Comparison of ENCODE assay signal across 20 cellular contexts in the genomic region with DNA sequence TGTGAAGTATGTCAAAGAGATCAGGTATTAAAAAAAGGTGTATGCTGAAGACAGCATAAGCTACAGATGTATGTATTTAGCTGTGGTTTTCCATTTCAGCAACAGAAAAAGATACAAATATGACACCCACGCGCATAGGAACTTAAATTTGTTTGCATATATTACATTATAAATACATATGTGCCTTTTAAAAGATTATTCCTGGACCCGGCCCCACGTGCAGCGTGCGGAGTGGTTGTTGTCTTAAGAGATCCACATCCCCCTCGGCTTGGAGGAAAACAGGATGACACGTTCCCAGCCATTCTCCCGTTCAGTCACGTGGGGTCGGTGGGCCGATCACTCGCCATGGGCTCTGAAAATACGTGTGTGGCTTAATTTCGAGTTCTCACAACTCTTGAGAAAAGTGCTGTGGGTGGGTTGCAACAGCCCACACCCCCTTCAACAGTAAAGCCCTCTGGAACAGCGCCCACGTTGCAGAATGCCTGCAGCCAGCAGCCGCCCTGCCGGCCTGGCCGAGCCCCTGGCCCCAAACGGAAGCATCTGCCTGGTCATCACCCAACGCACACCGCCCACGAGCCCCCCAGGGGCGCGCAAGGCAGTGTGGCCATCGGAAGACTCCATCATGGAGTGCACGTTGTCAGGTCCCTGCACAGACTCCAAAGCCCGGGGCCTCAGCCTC. TPM values are rescaled to one million over a fixed set of nuclear protein-coding genes. Genes with fewer than 3 reads are reported as not detected.
DNase-seq lines count a peak whose midpoint lies in the region; ATAC-seq and TF ChIP-seq lines count a peak whose summit lies in the region.
"Had no signal": no experiment of that assay in that cellular context is flagged by ENCODE, and none has a peak within 500 bp of the region (broad histone marks: within the 10 kb centered on the region; RNA-seq: fewer than 3 reads in every experiment).

No MANE protein-coding gene starts in this region.

- H3K9me3 ChIP-seq in RWPE2 (ENCODE audit: severe bottlenecking), result no peaks in the 10 kb centered on the region
- no peaks in the 10 kb centered on the region for H3K9me3 ChIP-seq in upper lobe of left lung
- H3K9me3 ChIP-seq: BE2C, SJCRH30 had no signal

- H3K4me1 ChIP-seq in RWPE2 (ENCODE audit: insufficient read depth, poor library complexity, severe bottlenecking), result no peaks in the 10 kb centered on the region
- H3K4me1 ChIP-seq in upper lobe of left lung, result no peaks in the 10 kb centered on the region
- H3K4me1 ChIP-seq: BE2C, SJCRH30 had no signal

- H3K27ac ChIP-seq in RWPE2 (ENCODE audit: poor library complexity, severe bottlenecking) (no peak overlapping the region), upper lobe of left lung (no peak overlapping the region)
- H3K27ac ChIP-seq: HL-60, SJCRH30 had no signal

- TF ChIP-seq CTCF in RWPE2 (IDR thresholded peaks at IDR 0.05; ENCODE audit: poor library complexity, severe bottlenecking) (no peak), upper lobe of left lung (IDR thresholded peaks at IDR 0.05) (no peak), omental fat pad (IDR thresholded peaks at IDR 0.05) (no peak)

- POLR2A ChIA-PET in activated naive CD8-positive, alpha-beta T cell treated with anti-CD3 and anti-CD28 coated beads, Interleukin-2, amount 10 ng/mL, durations not matched to agents 7 days and 5 days (lab: Charles Lee), result no interaction called here

- H3K36me3 ChIP-seq in RWPE2 (ENCODE audit: low read depth) (no peaks in the 10 kb centered on the region), upper lobe of left lung (no peaks in the 10 kb centered on the region)
- H3K36me3 ChIP-seq: BE2C, SJCRH30 had no signal

- no peak overlapping the region for H3K4me3 Mint-ChIP-seq in activated naive CD8-positive, alpha-beta T cell treated with anti-CD3 and anti-CD28 coated beads, Interleukin-2, amount 10 ng/mL, durations not matched to agents 7 days and 5 days
- H3K4me3 Mint-ChIP-seq in activated naive CD8-positive, alpha-beta T cell treated with anti-CD3 and anti-CD28 coated beads for 36 hours, result no peak overlapping the region

- DNase-seq in activated naive CD8-positive, alpha-beta T cell treated with anti-CD3 and anti-CD28 coated beads, Interleukin-2, amount 10 ng/mL, durations not matched to agents 7 days and 5 days, result peak; percentile 6
- DNase-seq in activated naive CD8-positive, alpha-beta T cell treated with anti-CD3 and anti-CD28 coated beads for 36 hours, result no peak
- DNase-seq in RWPE2 (ENCODE audit: low spot score) (peak; percentile 28), mesenteric fat pad (ENCODE audit: low spot score) (peak; percentile 80), upper lobe of left lung (peak; percentile 11 to 70), omental fat pad (ENCODE audit: low spot score) (no peak)
- DNase-seq in stimulated activated CD4-positive, alpha-beta T cell treated with anti-CD3 and anti-CD28 coated beads, Interleukin-4, amount 100 ng/mL, for 4 hours, result no peak
- DNase-seq: BE2C, DMS79, KBM-7, NCI-H1092, NCI-H1436, NCI-H187 treated with DMSO at 0.1 percent for 48 hours, NCI-H2227 treated with DMSO at 0.1 percent for 48 hours, NCI-H510A, NCI-H774, SJCRH30 had no signal

- no peaks in the 10 kb centered on the region for H3K4me1 Mint-ChIP-seq in activated naive CD8-positive, alpha-beta T cell treated with anti-CD3 and anti-CD28 coated beads, Interleukin-2, amount 10 ng/mL, durations not matched to agents 7 days and 5 days
- no peaks in the 10 kb centered on the region for H3K4me1 Mint-ChIP-seq in activated naive CD8-positive, alpha-beta T cell treated with anti-CD3 and anti-CD28 coated beads for 36 hours

- H3K36me3 Mint-ChIP-seq in activated naive CD8-positive, alpha-beta T cell treated with anti-CD3 and anti-CD28 coated beads, Interleukin-2, amount 10 ng/mL, durations not matched to agents 7 days and 5 days, result no peaks in the 10 kb centered on the region
- no peaks in the 10 kb centered on the region for H3K36me3 Mint-ChIP-seq in activated naive CD8-positive, alpha-beta T cell treated with anti-CD3 and anti-CD28 coated beads for 36 hours

- ATAC-seq in activated naive CD8-positive, alpha-beta T cell treated with anti-CD3 and anti-CD28 coated beads, Interleukin-2, amount 10 ng/mL, durations not matched to agents 7 days and 5 days (ENCODE audit: low read depth), result no peak
- ATAC-seq in RWPE2 (ENCODE audit: low read depth), result no peak
- no peak for ATAC-seq in upper lobe of left lung (ENCODE audit: low FRiP score in 2 of 2)
- no peak for ATAC-seq in omental fat pad (ENCODE audit: low FRiP score)

- no peak overlapping the region for H3K27ac Mint-ChIP-seq in activated naive CD8-positive, alpha-beta T cell treated with anti-CD3 and anti-CD28 coated beads, Interleukin-2, amount 10 ng/mL, durations not matched to agents 7 days and 5 days
- no peak overlapping the region for H3K27ac Mint-ChIP-seq in activated naive CD8-positive, alpha-beta T cell treated with anti-CD3 and anti-CD28 coated beads for 36 hours

- no peaks in the 10 kb centered on the region for H3K27me3 Mint-ChIP-seq in activated naive CD8-positive, alpha-beta T cell treated with anti-CD3 and anti-CD28 coated beads, Interleukin-2, amount 10 ng/mL, durations not matched to agents 7 days and 5 days
- peaks cover 27% of the 10 kb centered on the region for H3K27me3 Mint-ChIP-seq in activated naive CD8-positive, alpha-beta T cell treated with anti-CD3 and anti-CD28 coated beads for 36 hours

- H3K4me3 ChIP-seq in RWPE2 (ENCODE audit: severe bottlenecking), result no peak overlapping the region
- H3K4me3 ChIP-seq in upper lobe of left lung, result no peak overlapping the region
- H3K4me3 ChIP-seq: SJCRH30 had no signal

- H3K27me3 ChIP-seq in RWPE2 (ENCODE audit: insufficient read depth, poor library complexity, severe bottlenecking) (no peaks in the 10 kb centered on the region), upper lobe of left lung (no peaks in the 10 kb centered on the region)
- H3K27me3 ChIP-seq: SJCRH30 had no signal

- TF ChIP-seq POLR2A in upper lobe of left lung (IDR thresholded peaks at IDR 0.05), result no peak

- TF ChIP-seq EP300 in upper lobe of left lung (IDR thresholded peaks at IDR 0.05), result no peak

- WGBS in upper lobe of left lung, 2 donors, result 79 to 82% methylated on average over 19 to 29 of the region's 29 CpGs

- H3K9me3 Mint-ChIP-seq in activated naive CD8-positive, alpha-beta T cell treated with anti-CD3 and anti-CD28 coated beads, Interleukin-2, amount 10 ng/mL, durations not matched to agents 7 days and 5 days, result no peaks in the 10 kb centered on the region
- H3K9me3 Mint-ChIP-seq in activated naive CD8-positive, alpha-beta T cell treated with anti-CD3 and anti-CD28 coated beads for 36 hours, result no peaks in the 10 kb centered on the region

RNA-seq across cellular contexts. Expression of a gene that starts 18.6 kb away (rescaled TPM):
- not detected for total RNA-seq in activated naive CD8-positive, alpha-beta T cell treated with anti-CD3 and anti-CD28 coated beads, Interleukin-2, amount 10 ng/mL, durations not matched to agents 7 days and 5 days
- total RNA-seq in activated naive CD8-positive, alpha-beta T cell treated with anti-CD3 and anti-CD28 coated beads for 36 hours, result not detected
- total RNA-seq in mesenteric fat pad (0.51 TPM), upper lobe of left lung (1 to 10 TPM in 1 of 6 donors, under 1 TPM in 3, not detected in 2; 0.49 to 1.1 (median 0.73) TPM), omental fat pad (1 to 10 TPM in 1 of 4 donors, under 1 TPM in 2, not detected in 1; 0.75 to 2.4 (median 0.96) TPM)
- total RNA-seq: A673, HT-29, SJCRH30 had no signal

Comparison
In these comparisons a context has a peak if more than half of its experiments do, and no peak if none do; other contexts are left out.
1. DNase-seq: peak in activated naive CD8-positive, alpha-beta T cell treated with anti-CD3 and anti-CD28 coated beads, Interleukin-2, amount 10 ng/mL, durations not matched to agents 7 days and 5 days (single experiment), RWPE2 (single experiment), mesenteric fat pad (single experiment) and upper lobe of left lung (2 of 2); none in activated naive CD8-positive, alpha-beta T cell treated with anti-CD3 and anti-CD28 coated beads for 36 hours (single experiment), omental fat pad (single experiment) and stimulated activated CD4-positive, alpha-beta T cell treated with anti-CD3 and anti-CD28 coated beads, Interleukin-4, amount 100 ng/mL, for 4 hours (0 of 2).